Comparison of ENCODE assay signal across 22 cellular contexts in the genomic region with DNA sequence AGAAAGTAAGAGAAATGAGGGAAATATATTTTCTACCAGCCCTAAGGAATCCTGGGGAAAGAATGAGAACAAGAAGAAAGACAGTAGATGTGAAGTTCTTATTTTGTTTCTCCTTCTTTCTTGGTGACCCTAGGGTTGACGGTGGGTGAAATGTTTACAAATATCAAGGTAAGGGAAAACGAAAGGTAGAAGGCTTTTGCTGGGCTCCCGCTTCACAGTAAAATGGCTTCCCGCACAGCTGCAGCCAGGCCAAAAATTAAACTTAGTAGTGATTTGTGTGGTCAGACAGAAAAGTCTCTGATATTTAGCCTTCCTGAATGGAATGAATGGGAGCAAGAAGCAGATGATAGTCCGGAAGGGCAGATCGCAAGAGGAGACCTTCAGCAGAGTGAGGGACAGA.
"Had no signal": no experiment of that assay in that cellular context is flagged by ENCODE, and none has a peak within 500 bp of the region (broad histone marks: within the 10 kb centered on the region; RNA-seq: fewer than 3 reads in every experiment).

No MANE protein-coding gene starts in this region.

- H3K4me1 Mint-ChIP-seq: activated naive CD8-positive, alpha-beta T cell treated with anti-CD3 and anti-CD28 coated beads, Interleukin-2, amount 10 ng/mL, durations not matched to agents 7 days and 5 days had no signal

- H3K36me3 ChIP-seq: adrenal gland, MG63, SJSA1 had no signal

- H3K9me3 Mint-ChIP-seq: activated naive CD8-positive, alpha-beta T cell treated with anti-CD3 and anti-CD28 coated beads, Interleukin-2, amount 10 ng/mL, durations not matched to agents 7 days and 5 days; T-helper 1 cell treated with Interleukin-12 subunit alpha and Interleukin-12 subunit beta and Interleukin-4 antibody, amounts not matched to agents 30 μg/mL and 1 μg/mL, for 36 hours had no signal

- H3K27me3 ChIP-seq: adrenal gland, MG63, SJSA1 had no signal

- H3K27me3 Mint-ChIP-seq: activated naive CD8-positive, alpha-beta T cell treated with anti-CD3 and anti-CD28 coated beads, Interleukin-2, amount 10 ng/mL, durations not matched to agents 7 days and 5 days had no signal

- DNase-seq: activated CD4-positive, alpha-beta T cell treated with anti-CD3 and anti-CD28 coated beads for 4 hours; activated CD8-positive, alpha-beta memory T cell treated with anti-CD3 and anti-CD28 coated beads, Interleukin-2, amount 50 U/mL, for 48 hours; activated CD8-positive, alpha-beta T cell treated with anti-CD3 and anti-CD28 coated beads, Interleukin-2, amount 10 ng/mL, durations not matched to agents 7 days and 5 days; activated naive CD4-positive, alpha-beta T cell treated with anti-CD3 and anti-CD28 coated beads, Interleukin-2, amount 50 U/mL, for 16 hours; activated naive CD8-positive, alpha-beta T cell treated with anti-CD3 and anti-CD28 coated beads, Interleukin-2, amount 10 ng/mL, durations not matched to agents 7 days and 5 days; activated T-cell treated with anti-CD3 and anti-CD28 coated beads, Interleukin-2, amount 50 U/mL, for 1 hour; adrenal gland; anterior cingulate cortex; MG63; MV-4-11; NCI-H1092 treated with DMSO at 0.1 percent for 48 hours; NCI-H1417 treated with DMSO at 0.1 percent for 48 hours; NCI-H1694; NCI-H2029 treated with DMSO at 0.1 percent for 48 hours; NCI-H510A treated with DMSO at 0.1 percent for 48 hours; NCI-H69; PC-3; SHP77 had no signal

- H3K4me1 ChIP-seq: adrenal gland, SJSA1 had no signal

- H3K27ac ChIP-seq: adrenal gland, SJSA1 had no signal

- H3K27ac Mint-ChIP-seq: activated CD8-positive, alpha-beta T cell treated with anti-CD3 and anti-CD28 coated beads, Interleukin-2, amount 10 ng/mL, durations not matched to agents 7 days and 5 days; activated naive CD8-positive, alpha-beta T cell treated with anti-CD3 and anti-CD28 coated beads, Interleukin-2, amount 10 ng/mL, durations not matched to agents 7 days and 5 days; T-helper 1 cell treated with Interleukin-12 subunit alpha and Interleukin-12 subunit beta and Interleukin-4 antibody, amounts not matched to agents 30 μg/mL and 1 μg/mL, for 36 hours had no signal

- ATAC-seq: activated CD4-positive, CD25-positive, alpha-beta regulatory T cell treated with anti-CD3 and anti-CD28 coated beads, Interleukin-2, amount 50 U/mL, for 24 hours; activated CD8-positive, alpha-beta T cell treated with anti-CD3 and anti-CD28 coated beads, Interleukin-2, amount 10 ng/mL, durations not matched to agents 7 days and 5 days; PC-3; SK-N-SH treated with all-trans-retinoic acid at 6 μM for 48 hours had no signal

- H3K4me3 Mint-ChIP-seq: activated CD8-positive, alpha-beta T cell treated with anti-CD3 and anti-CD28 coated beads, Interleukin-2, amount 10 ng/mL, durations not matched to agents 7 days and 5 days; activated naive CD8-positive, alpha-beta T cell treated with anti-CD3 and anti-CD28 coated beads, Interleukin-2, amount 10 ng/mL, durations not matched to agents 7 days and 5 days; T-helper 1 cell treated with Interleukin-12 subunit alpha and Interleukin-12 subunit beta and Interleukin-4 antibody, amounts not matched to agents 30 μg/mL and 1 μg/mL, for 36 hours had no signal

- H3K4me3 ChIP-seq: adrenal gland, MG63, SJSA1 had no signal

- H3K36me3 Mint-ChIP-seq: activated naive CD8-positive, alpha-beta T cell treated with anti-CD3 and anti-CD28 coated beads, Interleukin-2, amount 10 ng/mL, durations not matched to agents 7 days and 5 days had no signal
